In genomic region chr3:111874177-111874820, GRCh38 we compare ENCODE assay signal across 1 cellular context.
TF ChIP-seq lines count a peak whose summit lies in the region.

No MANE protein-coding gene starts in this region.

TF ChIP-seq in IMR-90, 13 proteins besides CTCF, POLR2A, EP300 and RAD21:
- TF ChIP-seq MXI1 (IDR thresholded peaks at IDR 0.05; ENCODE audit: borderline replicate concordance, low read depth, low read length) (no peak), MAFK (IDR thresholded peaks at IDR 0.05; ENCODE audit: low read depth, low read length) (no peak), CEBPB (IDR thresholded peaks at IDR 0.05; ENCODE audit: low read depth, low read length) (no peak), RCOR1 (IDR thresholded peaks at IDR 0.05; ENCODE audit: insufficient replicate concordance, low read length) (no peak), SMC3 (IDR thresholded peaks at IDR 0.05; ENCODE audit: low read depth, low read length) (no peak), CHD1 (IDR thresholded peaks at IDR 0.05; ENCODE audit: low read depth, low read length) (no peak), BHLHE40 (IDR thresholded peaks at IDR 0.05; ENCODE audit: low read depth, low read length) (no peak), ELK1 (IDR thresholded peaks at IDR 0.05; ENCODE audit: borderline replicate concordance, low read depth, low read length) (no peak), USF2 (IDR thresholded peaks at IDR 0.05; ENCODE audit: low read depth, low read length) (no peak), RFX5 (IDR thresholded peaks at IDR 0.05; ENCODE audit: low read depth, low read length) (no peak), NFE2L2 (IDR thresholded peaks at IDR 0.05; ENCODE audit: low read depth, low read length) (no peak), MAZ (IDR thresholded peaks at IDR 0.05; ENCODE audit: borderline replicate concordance, low read depth, low read length) (no peak), FOS (IDR thresholded peaks at IDR 0.05; ENCODE audit: low read depth, low read length) (no peak)
